In genomic region chr7:7969306-7970112, GRCh38 we compare ENCODE assay signal across 8 cellular contexts. TPM values are rescaled to one million over a fixed set of nuclear protein-coding genes. Genes with fewer than 3 reads are reported as not detected.
DNase-seq lines count a peak whose midpoint lies in the region; ATAC-seq, FAIRE-seq and TF ChIP-seq lines count a peak whose summit lies in the region.

No MANE protein-coding gene starts in this region.

- H3K27ac Mint-ChIP-seq in T-helper 1 cell treated with Interleukin-12 subunit alpha and Interleukin-12 subunit beta and Interleukin-4 antibody, amounts not matched to agents 30 μg/mL and 1 μg/mL, for 36 hours = no peak overlapping the region

- BruUV-seq in K562 (replicated peaks; lab: Mats Ljungman, UMichigan) = no TSS peak

- H3K36me3 ChIP-seq in Karpas-422 (ENCODE audit: insufficient read depth, low read length) = no peaks in the 10 kb centered on the region
- no peaks in the 10 kb centered on the region for H3K36me3 ChIP-seq in K562 (ENCODE audit: control insufficient read depth, insufficient read depth, low read length)
- H3K36me3 ChIP-seq in skeletal muscle satellite cell (ENCODE audit: insufficient read depth, low read length) = no peaks in the 10 kb centered on the region

- no peaks in the 10 kb centered on the region for H4K20me1 ChIP-seq in Karpas-422 (ENCODE audit: insufficient read depth, low read depth, low read length)
- H4K20me1 ChIP-seq in K562 (replicated peaks; ENCODE audit: control insufficient read depth, insufficient read depth, low read length) = peaks cover 3% of the 10 kb centered on the region; the same call in 1 of the 2 replicates

- POLR2A ChIA-PET in K562 (lab: Yijun Ruan, JAX) = interaction anchor here (1.0 to 2.2 kb wide), 2 partner anchors 20 to 23 kb away, joined by 3 to 12 read pairs; no protein-coding TSS in a partner anchor

- peak overlapping the region; percentile 89 for H3K4me3 ChIP-seq in AG09309 (ENCODE audit: control insufficient read depth, low read depth, low read length)
- H3K4me3 ChIP-seq in Karpas-422 (ENCODE audit: low read length) = peak overlapping the region; percentile 74
- peak overlapping the region; percentile 84 for H3K4me3 ChIP-seq in K562
- peak overlapping the region; percentile 90 for H3K4me3 ChIP-seq in iPS-18c (ENCODE audit: insufficient read depth, low read depth, low read length)
- peak overlapping the region; percentile 96 for H3K4me3 ChIP-seq in skeletal muscle satellite cell (ENCODE audit: low read length)

- H3K9me1 ChIP-seq in K562 (ENCODE audit: control insufficient read depth, insufficient read depth, low read length) = no peaks in the 10 kb centered on the region

- no peak for FAIRE-seq in K562 (lab: Jason Lieb, UNC)

- intact Hi-C loops in K562 (cut with micrococcal nuclease) = loop anchor here (2.0 to 10.0 kb wide), 2 partner anchors 221 to 285 kb away; no protein-coding TSS in a partner anchor

- peak overlapping the region; percentile 72 for H3K27ac ChIP-seq in Karpas-422 (ENCODE audit: low read length)
- peak overlapping the region; percentile 94 for H3K27ac ChIP-seq in K562 (ENCODE audit: extremely low read depth, low read depth, low read length)

- ATAC-seq in GM18867 (IDR thresholded peaks at IDR 0.05; ENCODE audit: unreplicated experiment) (peak; percentile 6), K562 (no peak), HG02610 (IDR thresholded peaks at IDR 0.05; ENCODE audit: unreplicated experiment) (no peak)

- H3K4me3 Mint-ChIP-seq in T-helper 1 cell treated with Interleukin-12 subunit alpha and Interleukin-12 subunit beta and Interleukin-4 antibody, amounts not matched to agents 30 μg/mL and 1 μg/mL, for 36 hours = peak overlapping the region; percentile 64

- no peaks in the 10 kb centered on the region for H3K9me3 Mint-ChIP-seq in T-helper 1 cell treated with Interleukin-12 subunit alpha and Interleukin-12 subunit beta and Interleukin-4 antibody, amounts not matched to agents 30 μg/mL and 1 μg/mL, for 36 hours

- H3K79me2 ChIP-seq in Karpas-422 (ENCODE audit: low read length) (peaks cover 48% of the 10 kb centered on the region), K562 (ENCODE audit: control insufficient read depth, insufficient read depth, low read length) (peaks cover 47% of the 10 kb centered on the region)

- H3K9ac ChIP-seq in Karpas-422 (ENCODE audit: low read length) = peak overlapping the region; percentile 82
- peak overlapping the region; percentile 77 to 96 for H3K9ac ChIP-seq in K562 (ENCODE audit: insufficient read depth in 1 of 2, low read depth in 2 of 2, low read length in 2 of 2)
- H3K9ac ChIP-seq in skeletal muscle satellite cell (ENCODE audit: low read depth, low read length) = peak overlapping the region; percentile 73

- no peaks in the 10 kb centered on the region for H3K27me3 Mint-ChIP-seq in T-helper 1 cell treated with Interleukin-12 subunit alpha and Interleukin-12 subunit beta and Interleukin-4 antibody, amounts not matched to agents 30 μg/mL and 1 μg/mL, for 36 hours (ENCODE audit: low read depth)

- TF ChIP-seq RAD21 in K562 (CRISPR knock-in tag; conservative IDR thresholded peaks at IDR 0.05 in 1 of 2, IDR thresholded peaks at IDR 0.05 in 1 of 2) = peak in 1 of 2 experiments; percentile 17; a peak in 2 of 4 replicates

- H3K27me3 ChIP-seq in Karpas-422 (ENCODE audit: low read length) = no peaks in the 10 kb centered on the region
- no peaks in the 10 kb centered on the region for H3K27me3 ChIP-seq in K562 (ENCODE audit: control insufficient read depth in 2 of 2, insufficient read depth in 2 of 2, low read length in 2 of 2)
- H3K27me3 ChIP-seq in skeletal muscle satellite cell (ENCODE audit: control insufficient read depth, insufficient read depth, low read length) = no peaks in the 10 kb centered on the region

- H3K9me3 ChIP-seq in Karpas-422 (ENCODE audit: low read length) (no peaks in the 10 kb centered on the region), K562 (replicated peaks; ENCODE audit: control insufficient read depth, insufficient read depth, low read depth, low read length) (no peaks in the 10 kb centered on the region), iPS-18c (ENCODE audit: control insufficient read depth, insufficient read depth, low read length) (no peaks in the 10 kb centered on the region), skeletal muscle satellite cell (replicated peaks; ENCODE audit: low read length) (no peaks in the 10 kb centered on the region)

- TF ChIP-seq EP300 in K562 (IDR thresholded peaks at IDR 0.05; ENCODE audit: low read length) = no peak

- H3K4me2 ChIP-seq in Karpas-422 (ENCODE audit: low read depth, low read length, poor library complexity, severe bottlenecking) (peak overlapping the region; percentile 95), K562 (ENCODE audit: insufficient read depth, low read length) (peak overlapping the region; percentile 89), skeletal muscle satellite cell (ENCODE audit: low read length) (peak overlapping the region; percentile 87)

- WGBS in K562 (ENCODE audit: insufficient coverage, low coverage, missing lambda C conversion rate) = under 1% methylated on average over 34 of the region's 91 CpGs

- TF ChIP-seq CTCF in AG09309 (IDR thresholded peaks at IDR 0.05; ENCODE audit: control insufficient read depth, insufficient read depth, low read depth, low read length, missing control alignments) (no peak), K562 (IDR thresholded peaks at IDR 0.05 in 2 of 3, conservative IDR thresholded peaks at IDR 0.05 in 1 of 3; ENCODE audit: insufficient read depth in 2 of 3, low read depth in 1 of 3, low read length in 3 of 3) (peak in 1 of 3 experiments; percentile 11; a peak in 1 of 6 replicates)

- no peak for TF ChIP-seq POLR2A in K562 (conservative IDR thresholded peaks at IDR 0.05)

- H3K36me3 Mint-ChIP-seq in T-helper 1 cell treated with Interleukin-12 subunit alpha and Interleukin-12 subunit beta and Interleukin-4 antibody, amounts not matched to agents 30 μg/mL and 1 μg/mL, for 36 hours (ENCODE audit: low read depth) = no peaks in the 10 kb centered on the region

- no peaks in the 10 kb centered on the region for H3K9me2 ChIP-seq in Karpas-422 (replicated peaks; ENCODE audit: insufficient read depth, low read length)

- H2AFZ ChIP-seq in Karpas-422 (ENCODE audit: low read length) (no peak overlapping the region), K562 (ENCODE audit: low read depth, low read length) (peak overlapping the region; percentile 73)

- H3K4me1 ChIP-seq in Karpas-422 (ENCODE audit: low read length) = peaks cover 69% of the 10 kb centered on the region
- peaks cover 6 to 11% of the 10 kb centered on the region in 2 experiments; a peak in 4 of 5 replicates for H3K4me1 ChIP-seq in K562 (replicated peaks in 1 of 2; ENCODE audit: control insufficient read depth in 2 of 2, insufficient read depth in 2 of 2, low read length in 2 of 2)
- H3K4me1 ChIP-seq in skeletal muscle satellite cell (ENCODE audit: control insufficient read depth, insufficient read depth, low read length) = peaks cover 25% of the 10 kb centered on the region

- CTCF ChIA-PET in K562 (lab: Yijun Ruan, JAX; ENCODE audit: low intra/inter-chr PET ratio) = no interaction called here

- H3K4me1 Mint-ChIP-seq in T-helper 1 cell treated with Interleukin-12 subunit alpha and Interleukin-12 subunit beta and Interleukin-4 antibody, amounts not matched to agents 30 μg/mL and 1 μg/mL, for 36 hours (ENCODE audit: low read depth) = peaks cover 12% of the 10 kb centered on the region

- DNase-seq in AG09309 (ENCODE audit: low read depth) (no peak), Karpas-422 (peak; percentile 74), K562 (ENCODE audit: extremely low read depth in 1 of 4, low spot score in 3 of 4) (peak in 2 of 4 experiments; percentile 37 to 61)

- in situ Hi-C loops in K562 (cut with MboI) = loop anchor here (10.0 kb wide), 1 partner anchor 225 kb away; no protein-coding TSS in a partner anchor

TF ChIP-seq in K562, 482 proteins besides CTCF, POLR2A, EP300 and RAD21 (continues in another document):
- no peak for TF ChIP-seq ZNF316 (IDR thresholded peaks at IDR 0.05)

RNA-seq across cellular contexts. Expression of gene GLCCI1, which starts 0.9 kb away (rescaled TPM):
- total RNA-seq in Karpas-422 (2014; rRNA removed; shearing (Covaris generic); ENCODE audit: low replicate concordance) = 30.2 and 55.7 TPM in 2 replicates
- total RNA-seq in K562 (2011; cell fraction: chromatin; rRNA removed; ENCODE audit: low replicate concordance) = 28.3 and 49.4 TPM in 2 replicates
- total RNA-seq in K562 (2011; cell fraction: nucleolus; rRNA removed) = 10.5 and 18.9 TPM in 2 replicates
- 21.6 and 29.6 TPM in 2 replicates for total RNA-seq in K562 (2011; cell fraction: nucleoplasm; rRNA removed)
- 2.8 and 4.6 TPM in 2 replicates for total RNA-seq in K562 (2014; rRNA removed)
- 9.5 and 9.7 TPM in 2 replicates for total RNA-seq in K562 (2014; rRNA removed; fragmentation: Illumina TruSeq; extraction: Trizol)
- 6.5 and 7.3 TPM in 2 replicates for total RNA-seq in K562 (2015; rRNA removed; fragmentation: Illumina TruSeq; extraction: Trizol)
- total RNA-seq in K562 (2021) = 11.2 and 11.9 TPM in 2 replicates
- polyA plus RNA-seq in K562 (2011; rRNA removed) = 7.2 and 16.6 TPM in 2 replicates
- polyA plus RNA-seq in K562 (2011; cell fraction: cytosol; rRNA removed) = 2.7 and 6.5 TPM in 2 replicates
- 13.2 and 20.1 TPM in 2 replicates for polyA plus RNA-seq in K562 (2011; cell fraction: nucleus; rRNA removed)
- polyA plus RNA-seq in K562 (2012) = 8.4 and 11.0 TPM in 2 replicates
- polyA plus RNA-seq in K562 (2014; fragmentation: Illumina TruSeq; extraction: Trizol) = 7.7 and 8.1 TPM in 2 replicates
- 1 to 10 TPM; 2.7 TPM for polyA plus RNA-seq in K562 (2014; fragmentation: Nextera tagmentation; extraction: Ambion mirVana)
- polyA plus RNA-seq in K562 (2014; rRNA removed) = 5.1 and 6.0 TPM in 2 replicates
- polyA minus RNA-seq in K562 (2011; rRNA and poly(A)+ RNA removed) = 13.8 and 36.3 TPM in 2 replicates
- polyA minus RNA-seq in K562 (2011; cell fraction: cytosol; rRNA and poly(A)+ RNA removed) = 3.7 and 9.9 TPM in 2 replicates
- polyA minus RNA-seq in K562 (2011; cell fraction: nucleus; rRNA and poly(A)+ RNA removed) = 8.6 and 31.3 TPM in 2 replicates
- 1.7 and 4.8 TPM in 2 replicates for total RNA-seq in skeletal muscle satellite cell (2012; rRNA removed)
